Comparison of ENCODE assay signal across 24 cellular contexts in the genomic region with DNA sequence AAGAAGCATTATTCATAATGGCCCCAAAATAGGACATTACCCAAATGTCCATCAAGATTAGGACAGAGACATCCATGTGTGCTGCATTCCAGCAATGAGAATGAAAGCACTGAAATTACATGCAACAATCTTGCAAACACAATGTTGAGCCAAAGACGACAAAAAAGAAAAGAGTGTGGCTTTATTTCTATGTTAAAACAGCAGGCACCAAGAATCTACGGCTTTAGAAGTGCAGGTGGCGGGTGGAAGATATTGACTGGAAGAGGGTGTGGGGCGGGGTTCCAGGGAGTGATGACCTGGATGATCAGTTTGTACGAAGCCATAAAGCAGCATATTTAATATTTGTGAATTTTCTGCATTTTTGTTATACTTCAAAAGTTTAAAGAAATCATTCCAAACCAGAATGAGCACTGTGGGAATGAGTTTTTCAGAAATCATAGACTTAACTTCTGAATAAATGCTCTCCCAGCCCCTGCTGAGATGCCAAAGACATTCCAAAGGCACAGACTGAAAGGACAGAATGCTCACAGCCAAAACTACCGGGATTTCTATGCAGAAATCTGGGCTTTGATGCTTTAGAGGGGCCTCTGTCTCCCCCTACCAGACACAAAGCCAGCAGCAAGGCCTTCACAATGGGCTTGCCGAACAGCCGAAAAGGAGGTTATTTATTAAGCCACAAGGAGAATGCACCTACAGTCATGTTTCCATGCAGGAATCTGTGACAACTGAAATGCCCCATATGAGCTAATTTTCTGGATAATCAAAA.
DNase-seq lines count a peak whose midpoint lies in the region; ATAC-seq and TF ChIP-seq lines count a peak whose summit lies in the region.
"Had no signal": no experiment of that assay in that cellular context is flagged by ENCODE, and none has a peak within 500 bp of the region (broad histone marks: within the 10 kb centered on the region; RNA-seq: fewer than 3 reads in every experiment).

No MANE protein-coding gene starts in this region.

- peak overlapping the region; percentile 17 for H3K27ac ChIP-seq in angular gyrus (ENCODE audit: low read depth, low read length)
- H3K27ac ChIP-seq in hepatocyte = no peak overlapping the region
- no peak overlapping the region for H3K27ac ChIP-seq in neural cell (ENCODE audit: low read length)
- H3K27ac ChIP-seq: neutrophil, transverse colon had no signal

- H2AFZ ChIP-seq in hepatocyte = no peak overlapping the region
- H2AFZ ChIP-seq in neural cell (ENCODE audit: low read depth, low read length) = no peak overlapping the region

- POLR2A ChIA-PET in activated CD4-positive, alpha-beta T cell treated with anti-CD3 and anti-CD28 coated beads for 36 hours (lab: Charles Lee) = no interaction called here

- H3K27me3 ChIP-seq in hepatocyte = peaks cover 28% of the 10 kb centered on the region
- no peaks in the 10 kb centered on the region for H3K27me3 ChIP-seq in neural cell (ENCODE audit: insufficient read depth, low read depth, low read length)
- H3K27me3 ChIP-seq: transverse colon had no signal

- no peak overlapping the region for H3K27ac Mint-ChIP-seq in activated CD4-positive, alpha-beta T cell treated with anti-CD3 and anti-CD28 coated beads for 36 hours
- H3K27ac Mint-ChIP-seq: activated CD4-positive, alpha-beta memory T cell treated with anti-CD3 and anti-CD28 coated beads, Interleukin-2, amount 10 ng/mL, durations not matched to agents 7 days and 5 days; activated naive CD4-positive, alpha-beta T cell treated with anti-CD3 and anti-CD28 coated beads, Interleukin-2, amount 50 U/mL, for 72 hours; CD4-positive, CD25-positive, alpha-beta regulatory T cell; IgD-negative memory B cell had no signal

- H3K36me3 Mint-ChIP-seq in activated CD4-positive, alpha-beta T cell treated with anti-CD3 and anti-CD28 coated beads for 36 hours (ENCODE audit: low read depth) = no peaks in the 10 kb centered on the region
- H3K36me3 Mint-ChIP-seq: activated naive CD4-positive, alpha-beta T cell treated with anti-CD3 and anti-CD28 coated beads, Interleukin-2, amount 50 U/mL, for 72 hours; CD4-positive, CD25-positive, alpha-beta regulatory T cell; IgD-negative memory B cell had no signal

- TF ChIP-seq CTCF in hepatocyte (IDR thresholded peaks at IDR 0.05; ENCODE audit: poor library complexity) (peak; percentile 16), neural cell (IDR thresholded peaks at IDR 0.05; ENCODE audit: poor library complexity, severe bottlenecking) (peak; percentile 54)

- H3F3A ChIP-seq in neural cell (ENCODE audit: insufficient read depth, low read length, poor library complexity, severe bottlenecking) = no peaks in the 10 kb centered on the region

- no peaks in the 10 kb centered on the region for H3K9me2 ChIP-seq in hepatocyte (replicated peaks; ENCODE audit: insufficient read depth)
- H3K9me2 ChIP-seq in neural cell (ENCODE audit: insufficient read depth, low read length) = no peaks in the 10 kb centered on the region

- H3K27me3 Mint-ChIP-seq in activated CD4-positive, alpha-beta T cell treated with anti-CD3 and anti-CD28 coated beads for 36 hours = peaks cover 8% of the 10 kb centered on the region
- H3K27me3 Mint-ChIP-seq: activated CD4-positive, alpha-beta memory T cell treated with anti-CD3 and anti-CD28 coated beads, Interleukin-2, amount 10 ng/mL, durations not matched to agents 7 days and 5 days; CD4-positive, CD25-positive, alpha-beta regulatory T cell had no signal

- DNase-seq in ELF-1 (ENCODE audit: low read depth, low spot score) = peak; percentile 80
- DNase-seq in hepatocyte (ENCODE audit: low spot score) = peak; percentile 8
- no peak for DNase-seq in activated CD4-positive, alpha-beta T cell treated with anti-CD3 and anti-CD28 coated beads for 36 hours
- no peak for DNase-seq in NCI-H1092 (lab: John Stamatoyannopoulos, UW)
- DNase-seq: ACHN; activated CD4-positive, alpha-beta memory T cell treated with anti-CD3 and anti-CD28 coated beads, Interleukin-2, amount 10 ng/mL, durations not matched to agents 7 days and 5 days; activated T-cell treated with anti-CD3 and anti-CD28 coated beads, Interleukin-2, amount 50 U/mL, for 48 hours; CD4-positive, CD25-positive, alpha-beta regulatory T cell; dermis blood vessel endothelial cell; DMS53; NCI-H2029 treated with DMSO at 0.1 percent for 48 hours; NCI-H510A treated with DMSO at 0.1 percent for 48 hours; SHP77 treated with DMSO at 0.1 percent for 48 hours; stimulated activated naive CD4-positive, alpha-beta T cell; T-helper 1 cell; transverse colon had no signal

- no peaks in the 10 kb centered on the region for H3K4me1 Mint-ChIP-seq in activated CD4-positive, alpha-beta T cell treated with anti-CD3 and anti-CD28 coated beads for 36 hours
- H3K4me1 Mint-ChIP-seq: activated CD4-positive, alpha-beta memory T cell treated with anti-CD3 and anti-CD28 coated beads, Interleukin-2, amount 10 ng/mL, durations not matched to agents 7 days and 5 days; CD4-positive, CD25-positive, alpha-beta regulatory T cell; IgD-negative memory B cell had no signal

- no peaks in the 10 kb centered on the region for H3K9me3 ChIP-seq in hepatocyte (ENCODE audit: low read depth)
- H3K9me3 ChIP-seq in neural cell (ENCODE audit: low read length) = no peaks in the 10 kb centered on the region
- H3K9me3 ChIP-seq: neutrophil, transverse colon had no signal

- CTCF ChIA-PET in activated CD4-positive, alpha-beta T cell treated with anti-CD3 and anti-CD28 coated beads for 36 hours (lab: Charles Lee) = no interaction called here

- H3K79me2 ChIP-seq in hepatocyte = no peaks in the 10 kb centered on the region
- H3K79me2 ChIP-seq in neural cell (replicated peaks; ENCODE audit: insufficient read depth, low read length) = no peaks in the 10 kb centered on the region

- H3K4me3 ChIP-seq in hepatocyte = no peak overlapping the region
- H3K4me3 ChIP-seq in neural cell (ENCODE audit: low read length) = no peak overlapping the region
- H3K4me3 ChIP-seq: transverse colon had no signal

- 53% methylated on average over 8 of the region's 8 CpGs for WGBS in hepatocyte (ENCODE audit: low lambda C conversion rate, missing lambda C conversion rate)

- H3K4me2 ChIP-seq in hepatocyte (no peak overlapping the region), neural cell (ENCODE audit: low read length) (no peak overlapping the region)

- no peak overlapping the region for H3K9ac ChIP-seq in neural cell (ENCODE audit: low read length)

- intact Hi-C loops in activated CD4-positive, alpha-beta T cell treated with anti-CD3 and anti-CD28 coated beads for 36 hours (cut with DNase I, micrococcal nuclease) = no loop called here

- no peaks in the 10 kb centered on the region for H3K36me3 ChIP-seq in hepatocyte (replicated peaks; ENCODE audit: insufficient read depth, low read depth)
- H3K36me3 ChIP-seq in neural cell (ENCODE audit: insufficient read depth, low read length) = no peaks in the 10 kb centered on the region
- H3K36me3 ChIP-seq: neutrophil, transverse colon had no signal

- H4K20me1 ChIP-seq in hepatocyte (ENCODE audit: insufficient read depth, poor library complexity, severe bottlenecking) (no peaks in the 10 kb centered on the region), neural cell (ENCODE audit: insufficient read depth) (no peaks in the 10 kb centered on the region)

- ATAC-seq in activated CD4-positive, CD25-positive, alpha-beta regulatory T cell treated with anti-CD3 and anti-CD28 coated beads, Interleukin-2, amount 50 U/mL, for 24 hours = no peak
- ATAC-seq in HG02870 (IDR thresholded peaks at IDR 0.05; ENCODE audit: unreplicated experiment) = no peak
- no peak for ATAC-seq in activated CD4-positive, alpha-beta T cell treated with anti-CD3 and anti-CD28 coated beads for 36 hours
- ATAC-seq: activated naive CD4-positive, alpha-beta T cell treated with anti-CD3 and anti-CD28 coated beads, Interleukin-2, amount 50 U/mL, for 72 hours; sciatic nerve had no signal

- H3K4me3 Mint-ChIP-seq in activated CD4-positive, alpha-beta T cell treated with anti-CD3 and anti-CD28 coated beads for 36 hours = no peak overlapping the region
- H3K4me3 Mint-ChIP-seq: activated CD4-positive, alpha-beta memory T cell treated with anti-CD3 and anti-CD28 coated beads, Interleukin-2, amount 10 ng/mL, durations not matched to agents 7 days and 5 days; CD4-positive, CD25-positive, alpha-beta regulatory T cell; IgD-negative memory B cell had no signal

- H3K4me1 ChIP-seq in hepatocyte (ENCODE audit: insufficient read depth) = no peaks in the 10 kb centered on the region
- H3K4me1 ChIP-seq: transverse colon had no signal

- H3K9me3 Mint-ChIP-seq in activated CD4-positive, alpha-beta T cell treated with anti-CD3 and anti-CD28 coated beads for 36 hours (ENCODE audit: low read depth) = no peaks in the 10 kb centered on the region
- H3K9me3 Mint-ChIP-seq: activated CD4-positive, alpha-beta memory T cell treated with anti-CD3 and anti-CD28 coated beads, Interleukin-2, amount 10 ng/mL, durations not matched to agents 7 days and 5 days had no signal

- TF ChIP-seq EP300 in neural cell (conservative IDR thresholded peaks at IDR 0.05; ENCODE audit: poor library complexity, severe bottlenecking) = no peak

- TF ChIP-seq RAD21 in neural cell (conservative IDR thresholded peaks at IDR 0.05) = peak; percentile 56

TF ChIP-seq in neural cell, 6 proteins besides CTCF, POLR2A, EP300 and RAD21:
- peak; percentile 46 for TF ChIP-seq SMC3 (conservative IDR thresholded peaks at IDR 0.05; ENCODE audit: poor library complexity)
- no peak for TF ChIP-seq TAF1 (IDR thresholded peaks at IDR 0.05; ENCODE audit: low read depth)
TF ChIP-seq in neural cell: peak in this region for 1.

Comparison
In these comparisons a context has a peak if more than half of its experiments do, and no peak if none do; other contexts are left out.
1. DNase-seq: peak in ELF-1 (single experiment) and hepatocyte (single experiment); none in activated CD4-positive, alpha-beta T cell treated with anti-CD3 and anti-CD28 coated beads for 36 hours (single experiment) and NCI-H1092 (single experiment).